ENCODE assay signal across 1 cellular context in genomic region chr16:68367034-68367433, GRCh38.
TF ChIP-seq lines count a peak whose summit lies in the region.

No MANE protein-coding gene starts in this region.

TF ChIP-seq in GM23338, 12 proteins besides CTCF, POLR2A, EP300 and RAD21 (continued from another document):
- TF ChIP-seq, protein P1, sequence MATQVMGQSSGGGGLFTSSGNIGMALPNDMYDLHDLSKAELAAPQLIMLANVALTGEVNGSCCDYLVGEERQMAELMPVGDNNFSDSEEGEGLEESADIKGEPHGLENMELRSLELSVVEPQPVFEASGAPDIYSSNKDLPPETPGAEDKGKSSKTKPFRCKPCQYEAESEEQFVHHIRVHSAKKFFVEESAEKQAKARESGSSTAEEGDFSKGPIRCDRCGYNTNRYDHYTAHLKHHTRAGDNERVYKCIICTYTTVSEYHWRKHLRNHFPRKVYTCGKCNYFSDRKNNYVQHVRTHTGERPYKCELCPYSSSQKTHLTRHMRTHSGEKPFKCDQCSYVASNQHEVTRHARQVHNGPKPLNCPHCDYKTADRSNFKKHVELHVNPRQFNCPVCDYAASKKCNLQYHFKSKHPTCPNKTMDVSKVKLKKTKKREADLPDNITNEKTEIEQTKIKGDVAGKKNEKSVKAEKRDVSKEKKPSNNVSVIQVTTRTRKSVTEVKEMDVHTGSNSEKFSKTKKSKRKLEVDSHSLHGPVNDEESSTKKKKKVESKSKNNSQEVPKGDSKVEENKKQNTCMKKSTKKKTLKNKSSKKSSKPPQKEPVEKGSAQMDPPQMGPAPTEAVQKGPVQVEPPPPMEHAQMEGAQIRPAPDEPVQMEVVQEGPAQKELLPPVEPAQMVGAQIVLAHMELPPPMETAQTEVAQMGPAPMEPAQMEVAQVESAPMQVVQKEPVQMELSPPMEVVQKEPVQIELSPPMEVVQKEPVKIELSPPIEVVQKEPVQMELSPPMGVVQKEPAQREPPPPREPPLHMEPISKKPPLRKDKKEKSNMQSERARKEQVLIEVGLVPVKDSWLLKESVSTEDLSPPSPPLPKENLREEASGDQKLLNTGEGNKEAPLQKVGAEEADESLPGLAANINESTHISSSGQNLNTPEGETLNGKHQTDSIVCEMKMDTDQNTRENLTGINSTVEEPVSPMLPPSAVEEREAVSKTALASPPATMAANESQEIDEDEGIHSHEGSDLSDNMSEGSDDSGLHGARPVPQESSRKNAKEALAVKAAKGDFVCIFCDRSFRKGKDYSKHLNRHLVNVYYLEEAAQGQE (IDR thresholded peaks at IDR 0.05; ENCODE audit: unreplicated experiment), result no peak
- TF ChIP-seq CREB1 (CRISPR knock-in tag; IDR thresholded peaks at IDR 0.05; ENCODE audit: low read depth), result no peak
- no peak for TF ChIP-seq POLR2AphosphoS5 (IDR thresholded peaks at IDR 0.05; ENCODE audit: low read depth)
- no peak for TF ChIP-seq EZH2phosphoT487 (IDR thresholded peaks at IDR 0.05; ENCODE audit: unreplicated experiment)
TF ChIP-seq in GM23338: peak in this region for 0.
